ENCODE assay signal across 26 cellular contexts in genomic region chr14:95392841-95393240, GRCh38.
"Had no signal": no experiment of that assay in that cellular context is flagged by ENCODE, and none has a peak within 500 bp of the region (broad histone marks: within the 10 kb centered on the region; RNA-seq: fewer than 3 reads in every experiment).

No MANE protein-coding gene starts in this region.

- H3K4me3 ChIP-seq: neural progenitor cell, pancreas, psoas muscle, stomach, testis, tibial artery, transverse colon, upper lobe of right lung, uterus had no signal

- H3K36me3 ChIP-seq: neural progenitor cell, neutrophil, pancreas, stomach, tibial artery, transverse colon, upper lobe of right lung, uterus had no signal

- H3K4me2 ChIP-seq: neural progenitor cell had no signal

- H2AFZ ChIP-seq: neural progenitor cell had no signal

- H3K27ac ChIP-seq: neural progenitor cell, neutrophil, pancreas, psoas muscle, stomach, testis, transverse colon, upper lobe of right lung, uterus had no signal

- H3K4me1 Mint-ChIP-seq: stimulated activated effector memory CD8-positive, alpha-beta T cell treated with anti-CD3 and anti-CD28 coated beads, Interleukin-12 subunit alpha, Interleukin-12 subunit beta, amount 100 ng/mL, for 72 hours had no signal

- H3K4me3 Mint-ChIP-seq: naive B cell; naive thymus-derived CD8-positive, alpha-beta T cell; nephron; neural progenitor cell; stimulated activated effector memory CD8-positive, alpha-beta T cell treated with anti-CD3 and anti-CD28 coated beads, Interleukin-12 subunit alpha, Interleukin-12 subunit beta, amount 100 ng/mL, for 72 hours; stimulated activated naive B cell treated with anti-CD40 and anti-IgM and Interleukin-4, amounts not matched to agents 10 μg/mL and 1 μg/mL and 100 μg/mL, for 72 hours; stimulated activated naive CD8-positive, alpha-beta T cell treated with anti-CD3 and anti-CD28 coated beads, Interleukin-15, Interleukin-2, amounts not matched to agents 100 ng/mL and 50 ng/mL, for 24 hours; type B pancreatic cell had no signal

- H3K4me1 ChIP-seq: neural progenitor cell, pancreas, psoas muscle, stomach, testis, transverse colon, upper lobe of right lung, uterus had no signal

- H3K36me3 Mint-ChIP-seq: neural progenitor cell; stimulated activated effector memory CD8-positive, alpha-beta T cell treated with anti-CD3 and anti-CD28 coated beads, Interleukin-12 subunit alpha, Interleukin-12 subunit beta, amount 100 ng/mL, for 72 hours had no signal

- ATAC-seq: naive thymus-derived CD8-positive, alpha-beta T cell; pancreas; psoas muscle; right cardiac atrium; sciatic nerve; stimulated activated effector memory CD8-positive, alpha-beta T cell treated with anti-CD3 and anti-CD28 coated beads, Interleukin-12 subunit alpha, Interleukin-12 subunit beta, amount 100 ng/mL, for 72 hours; stimulated activated naive B cell treated with anti-CD40 and anti-IgM and Interleukin-4, amounts not matched to agents 10 μg/mL and 1 μg/mL and 100 μg/mL, for 72 hours; upper lobe of right lung had no signal

- H3K27me3 ChIP-seq: neural progenitor cell, neutrophil, pancreas, stomach, testis, tibial artery, transverse colon, upper lobe of right lung, uterus had no signal

- H3K9me3 Mint-ChIP-seq: stimulated activated effector memory CD8-positive, alpha-beta T cell treated with anti-CD3 and anti-CD28 coated beads, Interleukin-12 subunit alpha, Interleukin-12 subunit beta, amount 100 ng/mL, for 72 hours; stimulated activated naive CD8-positive, alpha-beta T cell treated with anti-CD3 and anti-CD28 coated beads, Interleukin-15, Interleukin-2, amounts not matched to agents 100 ng/mL and 50 ng/mL, for 24 hours; type B pancreatic cell had no signal

- H3K27ac Mint-ChIP-seq: nephron; neural progenitor cell; progenitor cell of endocrine pancreas; stimulated activated effector memory CD8-positive, alpha-beta T cell treated with anti-CD3 and anti-CD28 coated beads, Interleukin-12 subunit alpha, Interleukin-12 subunit beta, amount 100 ng/mL, for 72 hours; stimulated activated naive B cell treated with anti-CD40 and anti-IgM and Interleukin-4, amounts not matched to agents 10 μg/mL and 1 μg/mL and 100 μg/mL, for 72 hours; stimulated activated naive CD8-positive, alpha-beta T cell treated with anti-CD3 and anti-CD28 coated beads, Interleukin-15, Interleukin-2, amounts not matched to agents 100 ng/mL and 50 ng/mL, for 24 hours; type B pancreatic cell had no signal

- H3K9ac ChIP-seq: neural progenitor cell had no signal

- DNase-seq: naive B cell; naive thymus-derived CD8-positive, alpha-beta T cell; pancreas; psoas muscle; right cardiac atrium; small intestine; stimulated activated CD4-positive, alpha-beta T cell treated with anti-CD3 and anti-CD28 coated beads, Interleukin-15, amount 100 ng/mL, for 24 hours; stimulated activated CD4-positive, alpha-beta T cell treated with anti-CD3 and anti-CD28 coated beads, Interleukin-2, amount 100 ng/mL, for 24 hours; stimulated activated CD4-positive, alpha-beta T cell treated with anti-CD3 and anti-CD28 coated beads, Interleukin-2, amount 100 ng/mL, for 48 hours; stimulated activated CD4-positive, alpha-beta T cell treated with anti-CD3 and anti-CD28 coated beads, Interleukin-4, amount 100 ng/mL, for 24 hours; stimulated activated naive B cell treated with anti-CD40 and anti-IgM and Interleukin-4, amounts not matched to agents 10 μg/mL and 1 μg/mL and 100 μg/mL, for 72 hours; stimulated activated naive CD4-positive, alpha-beta T cell treated with Interleukin-2 at 50 U/mL for 16 hours; stomach; testis; tibial artery; transverse colon; upper lobe of right lung; uterus had no signal

- H3K9me3 ChIP-seq: neutrophil, pancreas, psoas muscle, testis, tibial artery, transverse colon, upper lobe of right lung, uterus had no signal
